1 cellular context compared by ENCODE assay signal in the genomic region with DNA sequence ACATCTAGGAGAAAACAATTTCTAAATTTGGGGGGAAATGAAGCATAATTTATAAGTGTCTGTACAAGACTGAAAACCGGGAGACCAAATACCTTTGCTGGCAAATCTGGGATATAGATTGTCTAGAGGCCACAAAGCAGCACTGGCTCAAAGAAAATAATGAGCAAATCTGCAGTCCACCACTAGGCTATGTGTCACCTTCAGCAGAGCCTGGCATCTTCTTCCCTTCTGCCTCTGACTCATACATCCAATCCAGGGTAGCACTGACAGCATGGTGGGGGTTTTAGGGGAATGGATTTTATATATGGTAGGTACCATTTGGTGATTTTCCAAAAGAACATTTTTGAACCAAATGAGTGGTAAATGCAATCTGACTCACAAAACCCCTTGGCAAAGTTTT.
TF ChIP-seq lines count a peak whose summit lies in the region.

No MANE protein-coding gene starts in this region.

TF ChIP-seq in HCT116, 20 proteins besides CTCF, POLR2A, EP300 and RAD21 (continued from another document):
- TF ChIP-seq EGR1 (IDR thresholded peaks at IDR 0.05; ENCODE audit: low read depth) (no peak), ZNF274 (IDR thresholded peaks at IDR 0.05; ENCODE audit: low read depth, low read length) (no peak), CEBPB (IDR thresholded peaks at IDR 0.05; ENCODE audit: low read depth) (no peak), SIN3A (IDR thresholded peaks at IDR 0.05; ENCODE audit: low read depth) (no peak), YY1 (IDR thresholded peaks at IDR 0.05; ENCODE audit: extremely low read depth, insufficient replicate concordance, low read depth, low read length) (no peak), ELF1 (IDR thresholded peaks at IDR 0.05; ENCODE audit: borderline replicate concordance, low read depth) (no peak), JUND (IDR thresholded peaks at IDR 0.05) (no peak), SP1 (IDR thresholded peaks at IDR 0.05; ENCODE audit: low read depth) (no peak), CBX3 (IDR thresholded peaks at IDR 0.05; ENCODE audit: low read depth) (no peak)
- TF ChIP-seq, protein P1, sequence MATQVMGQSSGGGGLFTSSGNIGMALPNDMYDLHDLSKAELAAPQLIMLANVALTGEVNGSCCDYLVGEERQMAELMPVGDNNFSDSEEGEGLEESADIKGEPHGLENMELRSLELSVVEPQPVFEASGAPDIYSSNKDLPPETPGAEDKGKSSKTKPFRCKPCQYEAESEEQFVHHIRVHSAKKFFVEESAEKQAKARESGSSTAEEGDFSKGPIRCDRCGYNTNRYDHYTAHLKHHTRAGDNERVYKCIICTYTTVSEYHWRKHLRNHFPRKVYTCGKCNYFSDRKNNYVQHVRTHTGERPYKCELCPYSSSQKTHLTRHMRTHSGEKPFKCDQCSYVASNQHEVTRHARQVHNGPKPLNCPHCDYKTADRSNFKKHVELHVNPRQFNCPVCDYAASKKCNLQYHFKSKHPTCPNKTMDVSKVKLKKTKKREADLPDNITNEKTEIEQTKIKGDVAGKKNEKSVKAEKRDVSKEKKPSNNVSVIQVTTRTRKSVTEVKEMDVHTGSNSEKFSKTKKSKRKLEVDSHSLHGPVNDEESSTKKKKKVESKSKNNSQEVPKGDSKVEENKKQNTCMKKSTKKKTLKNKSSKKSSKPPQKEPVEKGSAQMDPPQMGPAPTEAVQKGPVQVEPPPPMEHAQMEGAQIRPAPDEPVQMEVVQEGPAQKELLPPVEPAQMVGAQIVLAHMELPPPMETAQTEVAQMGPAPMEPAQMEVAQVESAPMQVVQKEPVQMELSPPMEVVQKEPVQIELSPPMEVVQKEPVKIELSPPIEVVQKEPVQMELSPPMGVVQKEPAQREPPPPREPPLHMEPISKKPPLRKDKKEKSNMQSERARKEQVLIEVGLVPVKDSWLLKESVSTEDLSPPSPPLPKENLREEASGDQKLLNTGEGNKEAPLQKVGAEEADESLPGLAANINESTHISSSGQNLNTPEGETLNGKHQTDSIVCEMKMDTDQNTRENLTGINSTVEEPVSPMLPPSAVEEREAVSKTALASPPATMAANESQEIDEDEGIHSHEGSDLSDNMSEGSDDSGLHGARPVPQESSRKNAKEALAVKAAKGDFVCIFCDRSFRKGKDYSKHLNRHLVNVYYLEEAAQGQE (IDR thresholded peaks at IDR 0.05; ENCODE audit: low read depth) = no peak
- TF ChIP-seq, protein P2, sequence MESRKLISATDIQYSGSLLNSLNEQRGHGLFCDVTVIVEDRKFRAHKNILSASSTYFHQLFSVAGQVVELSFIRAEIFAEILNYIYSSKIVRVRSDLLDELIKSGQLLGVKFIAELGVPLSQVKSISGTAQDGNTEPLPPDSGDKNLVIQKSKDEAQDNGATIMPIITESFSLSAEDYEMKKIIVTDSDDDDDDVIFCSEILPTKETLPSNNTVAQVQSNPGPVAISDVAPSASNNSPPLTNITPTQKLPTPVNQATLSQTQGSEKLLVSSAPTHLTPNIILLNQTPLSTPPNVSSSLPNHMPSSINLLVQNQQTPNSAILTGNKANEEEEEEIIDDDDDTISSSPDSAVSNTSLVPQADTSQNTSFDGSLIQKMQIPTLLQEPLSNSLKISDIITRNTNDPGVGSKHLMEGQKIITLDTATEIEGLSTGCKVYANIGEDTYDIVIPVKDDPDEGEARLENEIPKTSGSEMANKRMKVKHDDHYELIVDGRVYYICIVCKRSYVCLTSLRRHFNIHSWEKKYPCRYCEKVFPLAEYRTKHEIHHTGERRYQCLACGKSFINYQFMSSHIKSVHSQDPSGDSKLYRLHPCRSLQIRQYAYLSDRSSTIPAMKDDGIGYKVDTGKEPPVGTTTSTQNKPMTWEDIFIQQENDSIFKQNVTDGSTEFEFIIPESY (IDR thresholded peaks at IDR 0.05; ENCODE audit: extremely low read depth, insufficient replicate concordance, low read length) = no peak
